9 cellular contexts compared by ENCODE assay signal in the genomic region with DNA sequence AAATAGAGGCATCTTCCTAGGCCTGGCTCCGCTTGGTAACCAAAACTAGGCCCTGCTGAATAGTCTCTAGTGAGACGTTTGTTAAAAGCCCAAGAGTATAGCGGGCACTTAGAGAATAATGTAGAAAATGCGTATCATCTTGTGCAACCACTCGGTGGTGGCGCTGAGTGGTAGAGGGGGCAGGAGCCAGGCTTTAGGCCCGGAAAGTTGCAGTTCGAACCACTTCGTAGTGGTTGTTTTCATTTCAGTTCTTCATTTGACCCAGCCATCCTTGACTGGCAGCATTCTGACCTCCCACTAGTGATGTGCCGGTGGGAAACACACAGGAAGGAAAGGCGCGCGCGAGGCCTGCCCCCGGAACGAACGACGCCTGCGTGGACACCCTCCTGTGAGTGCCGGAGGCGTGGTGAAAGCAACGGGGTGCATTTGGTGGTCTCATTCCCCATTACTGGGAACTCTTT. TPM values are rescaled to one million over a fixed set of nuclear protein-coding genes. Genes with fewer than 3 reads are reported as not detected.
DNase-seq lines count a peak whose midpoint lies in the region; ATAC-seq and TF ChIP-seq lines count a peak whose summit lies in the region.
"Had no signal": no experiment of that assay in that cellular context is flagged by ENCODE, and none has a peak within 500 bp of the region (broad histone marks: within the 10 kb centered on the region; RNA-seq: fewer than 3 reads in every experiment).

No MANE protein-coding gene starts in this region.

- peak overlapping the region; percentile 94 for H2AFZ ChIP-seq in smooth muscle cell (ENCODE audit: low read depth)

- H3K9ac ChIP-seq in smooth muscle cell (ENCODE audit: low read depth), result no peak overlapping the region

- DNase-seq in NCI-H2081 (lab: John Stamatoyannopoulos, UW), result peak; percentile 26 to 41
- DNase-seq in NCI-H2081 treated with DMSO at 0.1 percent for 48 hours (lab: John Stamatoyannopoulos, UW), result no peak
- DNase-seq in T-helper 9 cell, result peak; percentile 5
- peak; percentile 15 for DNase-seq in endothelial cell (ENCODE audit: low spot score)
- DNase-seq in smooth muscle cell (lab: John Stamatoyannopoulos, UW; ENCODE audit: unreplicated experiment), result peak; percentile 17
- DNase-seq in hepatic stellate cell (ENCODE audit: low spot score), result no peak

- no peaks in the 10 kb centered on the region for H3K36me3 ChIP-seq in smooth muscle cell (ENCODE audit: low read depth)

- ATAC-seq in HG03108 (IDR thresholded peaks at IDR 0.05; ENCODE audit: unreplicated experiment) (no peak), GM19455 (IDR thresholded peaks at IDR 0.05; ENCODE audit: unreplicated experiment) (no peak)

- TF ChIP-seq CTCF in endothelial cell (IDR thresholded peaks at IDR 0.05; ENCODE audit: unreplicated experiment) (no peak), smooth muscle cell (IDR thresholded peaks at IDR 0.05; ENCODE audit: borderline replicate concordance, insufficient read depth, poor library complexity, severe bottlenecking) (no peak)

- WGBS in smooth muscle cell (ENCODE audit: low lambda C conversion rate), result 2% methylated on average over 22 of the region's 22 CpGs

- peaks cover 8% of the 10 kb centered on the region for H3K27me3 Mint-ChIP-seq in endothelial cell (ENCODE audit: unreplicated experiment)

- H3K4me1 ChIP-seq in smooth muscle cell (ENCODE audit: low read depth), result peaks cover 8% of the 10 kb centered on the region

- peak overlapping the region; percentile 94 for H3K4me2 ChIP-seq in smooth muscle cell

- H3K27me3 ChIP-seq in smooth muscle cell (ENCODE audit: low read depth), result no peaks in the 10 kb centered on the region

- no peaks in the 10 kb centered on the region for H3K9me3 ChIP-seq in smooth muscle cell (replicated peaks; ENCODE audit: low read depth)

- no peak overlapping the region for H3K27ac Mint-ChIP-seq in endothelial cell (ENCODE audit: unreplicated experiment)

- no peaks in the 10 kb centered on the region for H3K9me3 Mint-ChIP-seq in endothelial cell (ENCODE audit: unreplicated experiment)

- H3K4me3 ChIP-seq in smooth muscle cell, result peak overlapping the region; percentile 57

- peak overlapping the region; percentile 84 for H3K4me3 Mint-ChIP-seq in endothelial cell (ENCODE audit: unreplicated experiment)

- no peaks in the 10 kb centered on the region for H4K20me1 ChIP-seq in smooth muscle cell (ENCODE audit: low read depth)

- peak overlapping the region; percentile 25 for H3K27ac ChIP-seq in smooth muscle cell (ENCODE audit: low read depth)

- H3F3A ChIP-seq in smooth muscle cell (ENCODE audit: low read depth), result peaks cover 15% of the 10 kb centered on the region

- no peaks in the 10 kb centered on the region for H3K79me2 ChIP-seq in smooth muscle cell (ENCODE audit: low read depth)

- H3K36me3 Mint-ChIP-seq in endothelial cell (ENCODE audit: low read depth, unreplicated experiment), result no peaks in the 10 kb centered on the region

- H3K4me1 Mint-ChIP-seq in endothelial cell (ENCODE audit: unreplicated experiment), result peaks cover 21% of the 10 kb centered on the region

RNA-seq across cellular contexts. Expression of gene GPX5, which starts 18.0 kb away (rescaled TPM):
- total RNA-seq in endothelial cell (ENCODE audit: unreplicated experiment) (not detected), smooth muscle cell (2.3 and 12.8 TPM in 2 replicates)
- 6.5 and 9.5 TPM in 2 replicates for polyA plus RNA-seq in smooth muscle cell
- total RNA-seq: T-helper 1 cell treated with Interleukin-12 subunit alpha and Interleukin-12 subunit beta and Interleukin-4 antibody, amounts not matched to agents 30 ng/mL and 1 ng/mL, for 36 hours had no signal

RNA-seq across cellular contexts. Expression of gene GPX6, which starts 28.1 kb away (rescaled TPM):
- total RNA-seq in endothelial cell (ENCODE audit: unreplicated experiment) (not detected), smooth muscle cell (not detected in 2 replicates)
- polyA plus RNA-seq in smooth muscle cell, result not detected in 2 replicates
- total RNA-seq: T-helper 1 cell treated with Interleukin-12 subunit alpha and Interleukin-12 subunit beta and Interleukin-4 antibody, amounts not matched to agents 30 ng/mL and 1 ng/mL, for 36 hours had no signal

Comparison
In these comparisons a context has a peak if more than half of its experiments do, and no peak if none do; other contexts are left out.
1. DNase-seq: peak in NCI-H2081 (2 of 2), T-helper 9 cell (single experiment), endothelial cell (single experiment) and smooth muscle cell (single experiment); none in NCI-H2081 treated with DMSO at 0.1 percent for 48 hours (single experiment) and hepatic stellate cell (single experiment).